16 cellular contexts compared by ENCODE assay signal in genomic region chr2:139478191-139478914, GRCh38.
DNase-seq lines count a peak whose midpoint lies in the region; ATAC-seq and TF ChIP-seq lines count a peak whose summit lies in the region.
"Had no signal": no experiment of that assay in that cellular context is flagged by ENCODE, and none has a peak within 500 bp of the region (broad histone marks: within the 10 kb centered on the region; RNA-seq: fewer than 3 reads in every experiment).

No MANE protein-coding gene starts in this region.

- TF ChIP-seq CTCF in epithelial cell of proximal tubule (conservative IDR thresholded peaks at IDR 0.05; ENCODE audit: low read depth, low read length) = peak; percentile 13

- DNase-seq in COR-L47 (lab: John Stamatoyannopoulos, UW) (peak; percentile 66), NCI-H1417 treated with DMSO at 0.1 percent for 48 hours (lab: John Stamatoyannopoulos, UW) (peak; percentile 77), NCI-H82 (lab: John Stamatoyannopoulos, UW) (peak; percentile 94), epithelial cell of proximal tubule (ENCODE audit: low read depth) (no peak), iPS-NIHi7 (ENCODE audit: extremely low spot score) (no peak)
- DNase-seq in activated naive CD4-positive, alpha-beta T cell (lab: John Stamatoyannopoulos, UW) = no peak
- DNase-seq: ACHN; activated B cell treated with CpG ODN at 0.5 μM for 24 hours; activated naive CD4-positive, alpha-beta T cell treated with anti-CD3 and anti-CD28 coated beads, Interleukin-2, amount 50 U/mL, for 16 hours; effector memory CD4-positive, alpha-beta T cell; NCI-H1930; small intestine; stimulated activated naive CD8-positive, alpha-beta T cell treated with anti-CD3 and anti-CD28 coated beads, Interleukin-15, amount 100 ng/mL, for 72 hours had no signal

- no peak overlapping the region for H3K4me3 ChIP-seq in epithelial cell of proximal tubule (ENCODE audit: low read depth, low read length)
- H3K4me3 ChIP-seq: gastroesophageal sphincter had no signal

- ATAC-seq in HG02678 (IDR thresholded peaks at IDR 0.05; ENCODE audit: unreplicated experiment) = no peak
- ATAC-seq in GM19452 (IDR thresholded peaks at IDR 0.05; ENCODE audit: unreplicated experiment) = no peak
- ATAC-seq: gastroesophageal sphincter; stimulated activated naive CD8-positive, alpha-beta T cell treated with anti-CD3 and anti-CD28 coated beads, Interleukin-15, amount 100 ng/mL, for 72 hours had no signal

Comparison
In these comparisons a context has a peak if more than half of its experiments do, and no peak if none do; other contexts are left out.
1. DNase-seq: peak in COR-L47 (single experiment), NCI-H1417 treated with DMSO at 0.1 percent for 48 hours (single experiment) and NCI-H82 (single experiment); none in epithelial cell of proximal tubule (single experiment), iPS-NIHi7 (single experiment) and activated naive CD4-positive, alpha-beta T cell (0 of 4).